In genomic region chr12:107027304-107028053, GRCh38 we compare ENCODE assay signal across 8 cellular contexts. TPM values are rescaled to one million over a fixed set of nuclear protein-coding genes. Genes with fewer than 3 reads are reported as not detected.
DNase-seq lines count a peak whose midpoint lies in the region; ATAC-seq and TF ChIP-seq lines count a peak whose summit lies in the region.

No MANE protein-coding gene starts in this region.

- H3K27ac Mint-ChIP-seq in activated CD4-positive, alpha-beta memory T cell treated with anti-CD3 and anti-CD28 coated beads, Interleukin-2, amount 10 ng/mL, durations not matched to agents 7 days and 5 days: peak overlapping the region; percentile 78

- H3K36me3 Mint-ChIP-seq in activated CD4-positive, alpha-beta memory T cell treated with anti-CD3 and anti-CD28 coated beads, Interleukin-2, amount 10 ng/mL, durations not matched to agents 7 days and 5 days (ENCODE audit: low read depth): no peaks in the 10 kb centered on the region

- H3K27me3 ChIP-seq in prostate gland (replicated peaks; ENCODE audit: insufficient read depth): no peaks in the 10 kb centered on the region

- ATAC-seq in HG03045 (IDR thresholded peaks at IDR 0.05; ENCODE audit: unreplicated experiment): no peak
- ATAC-seq in GM21825 (IDR thresholded peaks at IDR 0.05; ENCODE audit: unreplicated experiment): no peak

- POLR2A ChIA-PET in activated CD4-positive, alpha-beta memory T cell treated with anti-CD3 and anti-CD28 coated beads, Interleukin-2, amount 10 ng/mL, durations not matched to agents 7 days and 5 days (lab: Charles Lee): interaction anchor here (0.6 to 1.1 kb wide), 4 partner anchors 41 to 72 kb away, joined by 3 to 7 read pairs (median 4); partner anchors contain the start of genes MTERF2 and TMEM263

- peaks cover 5% of the 10 kb centered on the region for H3K4me1 ChIP-seq in prostate gland (replicated peaks)

- TF ChIP-seq CTCF in AG09309 (IDR thresholded peaks at IDR 0.05; ENCODE audit: control insufficient read depth, insufficient read depth, low read depth, low read length, missing control alignments): no peak
- no peak for TF ChIP-seq CTCF in prostate gland (IDR thresholded peaks at IDR 0.05)

- H3K27ac ChIP-seq in prostate gland: peak overlapping the region; percentile 79 to 81

- H3K4me1 Mint-ChIP-seq in activated CD4-positive, alpha-beta memory T cell treated with anti-CD3 and anti-CD28 coated beads, Interleukin-2, amount 10 ng/mL, durations not matched to agents 7 days and 5 days: peaks cover 18% of the 10 kb centered on the region

- 9% methylated on average over 3 of the region's 3 CpGs for WGBS in prostate gland

- no peak for TF ChIP-seq POLR2A in prostate gland (IDR thresholded peaks at IDR 0.05)

- H3K4me3 Mint-ChIP-seq in activated CD4-positive, alpha-beta memory T cell treated with anti-CD3 and anti-CD28 coated beads, Interleukin-2, amount 10 ng/mL, durations not matched to agents 7 days and 5 days: peak overlapping the region; percentile 15

- no peaks in the 10 kb centered on the region for H3K9me3 Mint-ChIP-seq in activated CD4-positive, alpha-beta memory T cell treated with anti-CD3 and anti-CD28 coated beads, Interleukin-2, amount 10 ng/mL, durations not matched to agents 7 days and 5 days

- CTCF ChIA-PET in activated CD4-positive, alpha-beta memory T cell treated with anti-CD3 and anti-CD28 coated beads, Interleukin-2, amount 10 ng/mL, durations not matched to agents 7 days and 5 days (lab: Charles Lee): no interaction called here

- intact Hi-C loops in prostate gland (cut with DNase I): loop anchor here (2.0 to 5.0 kb wide), 2 partner anchors 63 to 70 kb away; partner anchors contain the start of gene TMEM263

- H3K36me3 ChIP-seq in prostate gland: no peaks in the 10 kb centered on the region

- H3K9me3 ChIP-seq in prostate gland: no peaks in the 10 kb centered on the region

- DNase-seq in AG09309 (ENCODE audit: low read depth): peak; percentile 84
- peak; percentile 80 for DNase-seq in HS-5 (ENCODE audit: low read depth)
- no peak for DNase-seq in activated CD4-positive, alpha-beta memory T cell treated with anti-CD3 and anti-CD28 coated beads, Interleukin-2, amount 10 ng/mL, durations not matched to agents 7 days and 5 days
- DNase-seq in foreskin melanocyte: peak; percentile 59
- peak; percentile 49 for DNase-seq in prostate gland (ENCODE audit: low spot score)
- no peak for DNase-seq in GM19238 (ENCODE audit: insufficient read length, low spot score)

- no peak overlapping the region for H3K4me3 ChIP-seq in AG09309 (ENCODE audit: control insufficient read depth, low read depth, low read length)
- no peak overlapping the region for H3K4me3 ChIP-seq in prostate gland

- no peaks in the 10 kb centered on the region for H3K27me3 Mint-ChIP-seq in activated CD4-positive, alpha-beta memory T cell treated with anti-CD3 and anti-CD28 coated beads, Interleukin-2, amount 10 ng/mL, durations not matched to agents 7 days and 5 days

RNA-seq across cellular contexts. Expression of gene MTERF2, which starts 40.5 kb away (rescaled TPM):
- total RNA-seq in activated CD4-positive, alpha-beta memory T cell treated with anti-CD3 and anti-CD28 coated beads, Interleukin-2, amount 10 ng/mL, durations not matched to agents 7 days and 5 days: 1 to 10 TPM; 5.5 to 6.4 TPM
- 10 to 100 TPM; 11.3 to 18.1 TPM for total RNA-seq in prostate gland

Comparison
In these comparisons a context has a peak if more than half of its experiments do, and no peak if none do; other contexts are left out.
1. DNase-seq: peak in AG09309 (single experiment), HS-5 (single experiment), foreskin melanocyte (single experiment) and prostate gland (single experiment); none in activated CD4-positive, alpha-beta memory T cell treated with anti-CD3 and anti-CD28 coated beads, Interleukin-2, amount 10 ng/mL, durations not matched to agents 7 days and 5 days (single experiment) and GM19238 (single experiment).